Comparison of ENCODE assay signal across 1 cellular context in genomic region chr11:118604566-118604965, GRCh38.
TF ChIP-seq lines count a peak whose summit lies in the region.

No MANE protein-coding gene starts in this region.

TF ChIP-seq in GM12878, 131 proteins besides CTCF, POLR2A, EP300 and RAD21:
- TF ChIP-seq POLR2AphosphoS2 (IDR thresholded peaks at IDR 0.05; ENCODE audit: low read depth, low read length) (peak; percentile 4; the same call in 1 of the 2 replicates), ZBTB33 (IDR thresholded peaks at IDR 0.05) (no peak), SREBF2 (IDR thresholded peaks at IDR 0.05; ENCODE audit: low read length) (no peak), NFYA (IDR thresholded peaks at IDR 0.05; ENCODE audit: borderline replicate concordance, low read depth, low read length) (no peak), IRF5 (IDR thresholded peaks at IDR 0.05; ENCODE audit: borderline replicate concordance) (no peak)
